In genomic region chr9:100098887-100099721, GRCh38 we compare ENCODE assay signal across 8 cellular contexts. TPM values are rescaled to one million over a fixed set of nuclear protein-coding genes. Genes with fewer than 3 reads are reported as not detected.
DNase-seq lines count a peak whose midpoint lies in the region; ATAC-seq and TF ChIP-seq lines count a peak whose summit lies in the region.

Gene ERP44 (minus strand): TSS chr9:100099000. CDS start chr9:100098840, 160 bp downstream.
A gene with protein sequence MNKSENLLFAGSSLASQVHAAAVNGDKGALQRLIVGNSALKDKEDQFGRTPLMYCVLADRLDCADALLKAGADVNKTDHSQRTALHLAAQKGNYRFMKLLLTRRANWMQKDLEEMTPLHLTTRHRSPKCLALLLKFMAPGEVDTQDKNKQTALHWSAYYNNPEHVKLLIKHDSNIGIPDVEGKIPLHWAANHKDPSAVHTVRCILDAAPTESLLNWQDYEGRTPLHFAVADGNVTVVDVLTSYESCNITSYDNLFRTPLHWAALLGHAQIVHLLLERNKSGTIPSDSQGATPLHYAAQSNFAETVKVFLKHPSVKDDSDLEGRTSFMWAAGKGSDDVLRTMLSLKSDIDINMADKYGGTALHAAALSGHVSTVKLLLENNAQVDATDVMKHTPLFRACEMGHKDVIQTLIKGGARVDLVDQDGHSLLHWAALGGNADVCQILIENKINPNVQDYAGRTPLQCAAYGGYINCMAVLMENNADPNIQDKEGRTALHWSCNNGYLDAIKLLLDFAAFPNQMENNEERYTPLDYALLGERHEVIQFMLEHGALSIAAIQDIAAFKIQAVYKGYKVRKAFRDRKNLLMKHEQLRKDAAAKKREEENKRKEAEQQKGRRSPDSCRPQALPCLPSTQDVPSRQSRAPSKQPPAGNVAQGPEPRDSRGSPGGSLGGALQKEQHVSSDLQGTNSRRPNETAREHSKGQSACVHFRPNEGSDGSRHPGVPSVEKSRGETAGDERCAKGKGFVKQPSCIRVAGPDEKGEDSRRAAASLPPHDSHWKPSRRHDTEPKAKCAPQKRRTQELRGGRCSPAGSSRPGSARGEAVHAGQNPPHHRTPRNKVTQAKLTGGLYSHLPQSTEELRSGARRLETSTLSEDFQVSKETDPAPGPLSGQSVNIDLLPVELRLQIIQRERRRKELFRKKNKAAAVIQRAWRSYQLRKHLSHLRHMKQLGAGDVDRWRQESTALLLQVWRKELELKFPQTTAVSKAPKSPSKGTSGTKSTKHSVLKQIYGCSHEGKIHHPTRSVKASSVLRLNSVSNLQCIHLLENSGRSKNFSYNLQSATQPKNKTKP (plus strand): TSS chr9:100099243. CDS start chr9:100104522, 5,279 bp downstream.

- H3K9me3 Mint-ChIP-seq in T-helper 2 cell treated with Interferon-gamma antibody and Interleukin-4, amounts not matched to agents 5 μg/mL and 100 μg/mL, for 36 hours: no peaks in the 10 kb centered on the region

- H3K9me3 ChIP-seq in ascending aorta (no peaks in the 10 kb centered on the region), right cardiac atrium (ENCODE audit: control insufficient read depth, low read length) (no peaks in the 10 kb centered on the region), uterus (no peaks in the 10 kb centered on the region)

- H3K36me3 Mint-ChIP-seq in T-helper 2 cell treated with Interferon-gamma antibody and Interleukin-4, amounts not matched to agents 5 μg/mL and 100 μg/mL, for 36 hours (ENCODE audit: low read depth): peaks cover 7% of the 10 kb centered on the region

- no peaks in the 10 kb centered on the region for H3K27me3 Mint-ChIP-seq in T-helper 2 cell treated with Interferon-gamma antibody and Interleukin-4, amounts not matched to agents 5 μg/mL and 100 μg/mL, for 36 hours (ENCODE audit: low read depth)

- peak within 1 kb of the TSS; percentile 98 for H3K27ac Mint-ChIP-seq in T-helper 2 cell treated with Interferon-gamma antibody and Interleukin-4, amounts not matched to agents 5 μg/mL and 100 μg/mL, for 36 hours

- H3K27me3 ChIP-seq in ascending aorta (no peaks in the 10 kb centered on the region), right cardiac atrium (ENCODE audit: control insufficient read depth, insufficient read depth) (no peaks in the 10 kb centered on the region), uterus (no peaks in the 10 kb centered on the region)

- peak in 1 of 2 donors; percentile 73 for TF ChIP-seq POLR2A in uterus (IDR thresholded peaks at IDR 0.05)

- ATAC-seq in GM18502 (IDR thresholded peaks at IDR 0.05; ENCODE audit: poor library complexity, unreplicated experiment) (peak; percentile 97), HG02970 (IDR thresholded peaks at IDR 0.05; ENCODE audit: low FRiP score, unreplicated experiment) (peak; percentile 98), right cardiac atrium (peak; percentile 99 to 100)

- DNase-seq in NCI-H1930 (lab: John Stamatoyannopoulos, UW): peak; percentile 98 to 99
- peak; percentile 98 for DNase-seq in T-helper 2 cell treated with Interferon-gamma antibody and Interleukin-4, amounts not matched to agents 5 μg/mL and 100 μg/mL, for 36 hours (ENCODE audit: low spot score)
- DNase-seq in ascending aorta (ENCODE audit: low spot score in 2 of 2): peak; percentile 98 to 100
- DNase-seq in right cardiac atrium: peak; percentile 99
- peak; percentile 98 for DNase-seq in pulmonary artery endothelial cell (ENCODE audit: low read depth, low spot score)
- peak; percentile 98 to 99 for DNase-seq in uterus

- H3K36me3 ChIP-seq in ascending aorta: peaks cover 0 to 4% of the 10 kb centered on the region in 2 donors
- no peaks in the 10 kb centered on the region for H3K36me3 ChIP-seq in uterus

- WGBS in right cardiac atrium: under 1% methylated on average over 54 of the region's 54 CpGs

- intact Hi-C loops in ascending aorta (cut with DNase I): loop anchor here (2.0 to 10.0 kb wide), 7 partner anchors 192 to 1304 kb away; partner anchors contain the start of genes ALG2, ANKS6, MRPL50 and MSANTD3
- intact Hi-C loops in right cardiac atrium (cut with DNase I): loop anchor here in 2 of 4 donors (5.0 to 10.0 kb wide), 2 partner anchors 72 to 274 kb away; partner anchors contain the start of gene NR4A3 (in 1 of the 2)
- intact Hi-C loops in uterus (cut with DNase I; ENCODE audit: low total_unique reads): no loop called here

- peak within 1 kb of the TSS; percentile 100 for H3K4me3 Mint-ChIP-seq in T-helper 2 cell treated with Interferon-gamma antibody and Interleukin-4, amounts not matched to agents 5 μg/mL and 100 μg/mL, for 36 hours

- H3K4me3 ChIP-seq in ascending aorta (peak within 1 kb of the TSS; percentile 62 to 77), right cardiac atrium (ENCODE audit: low read length) (peak within 1 kb of the TSS; percentile 75), uterus (peak within 1 kb of the TSS; percentile 62 to 80)

- TF ChIP-seq CTCF in ascending aorta (IDR thresholded peaks at IDR 0.05) (no peak), uterus (IDR thresholded peaks at IDR 0.05) (peak in 1 of 4 experiments; percentile 23)

- peak within 1 kb of the TSS; percentile 79 to 81 for H3K27ac ChIP-seq in ascending aorta
- H3K27ac ChIP-seq in right cardiac atrium (ENCODE audit: low read length): peak within 1 kb of the TSS; percentile 75
- peak within 1 kb of the TSS; percentile 84 to 94 for H3K27ac ChIP-seq in uterus

- peaks cover 0 to 16% of the 10 kb centered on the region in 2 donors for H3K4me1 ChIP-seq in ascending aorta
- no peaks in the 10 kb centered on the region for H3K4me1 ChIP-seq in right cardiac atrium (ENCODE audit: control insufficient read depth, insufficient read depth, low read length)
- H3K4me1 ChIP-seq in uterus: peaks cover 5 to 8% of the 10 kb centered on the region in 2 donors

- peaks cover 28% of the 10 kb centered on the region for H3K4me1 Mint-ChIP-seq in T-helper 2 cell treated with Interferon-gamma antibody and Interleukin-4, amounts not matched to agents 5 μg/mL and 100 μg/mL, for 36 hours (ENCODE audit: low read depth)

RNA-seq across cellular contexts. Expression of gene ERP44, which starts in this region (rescaled TPM):
- total RNA-seq in ascending aorta (10.7 TPM), right cardiac atrium (10 to 100 TPM; 13.9 to 19.6 (median 16.9) TPM), pulmonary artery endothelial cell (7.6 and 9.3 TPM in 2 replicates), uterus (10 to 100 TPM in 2 of 4 donors, 1 to 10 TPM in 2; 7.6 to 21.9 (median 12.6) TPM)
- polyA plus RNA-seq in right cardiac atrium: 16.5 TPM

RNA-seq across cellular contexts. Expression of the second gene that starts in this region (rescaled TPM):
- total RNA-seq in ascending aorta (8.5 TPM), right cardiac atrium (10 to 100 TPM in 2 of 4 donors, 1 to 10 TPM in 2; 7.9 to 10.1 (median 9.6) TPM), pulmonary artery endothelial cell (19.5 and 34.9 TPM in 2 replicates), uterus (10 to 100 TPM in 3 of 4 donors, 1 to 10 TPM in 1; 8.2 to 59.2 (median 26.0) TPM)
- polyA plus RNA-seq in right cardiac atrium: 3.0 TPM

Comparison
In these comparisons a context has a peak if more than half of its experiments do, and no peak if none do; other contexts are left out.
1. Peak in every context shown above with its lines: DNase-seq, ATAC-seq, H3K4me3 ChIP-seq and H3K27ac ChIP-seq.